14 cellular contexts compared by ENCODE assay signal in the genomic region with DNA sequence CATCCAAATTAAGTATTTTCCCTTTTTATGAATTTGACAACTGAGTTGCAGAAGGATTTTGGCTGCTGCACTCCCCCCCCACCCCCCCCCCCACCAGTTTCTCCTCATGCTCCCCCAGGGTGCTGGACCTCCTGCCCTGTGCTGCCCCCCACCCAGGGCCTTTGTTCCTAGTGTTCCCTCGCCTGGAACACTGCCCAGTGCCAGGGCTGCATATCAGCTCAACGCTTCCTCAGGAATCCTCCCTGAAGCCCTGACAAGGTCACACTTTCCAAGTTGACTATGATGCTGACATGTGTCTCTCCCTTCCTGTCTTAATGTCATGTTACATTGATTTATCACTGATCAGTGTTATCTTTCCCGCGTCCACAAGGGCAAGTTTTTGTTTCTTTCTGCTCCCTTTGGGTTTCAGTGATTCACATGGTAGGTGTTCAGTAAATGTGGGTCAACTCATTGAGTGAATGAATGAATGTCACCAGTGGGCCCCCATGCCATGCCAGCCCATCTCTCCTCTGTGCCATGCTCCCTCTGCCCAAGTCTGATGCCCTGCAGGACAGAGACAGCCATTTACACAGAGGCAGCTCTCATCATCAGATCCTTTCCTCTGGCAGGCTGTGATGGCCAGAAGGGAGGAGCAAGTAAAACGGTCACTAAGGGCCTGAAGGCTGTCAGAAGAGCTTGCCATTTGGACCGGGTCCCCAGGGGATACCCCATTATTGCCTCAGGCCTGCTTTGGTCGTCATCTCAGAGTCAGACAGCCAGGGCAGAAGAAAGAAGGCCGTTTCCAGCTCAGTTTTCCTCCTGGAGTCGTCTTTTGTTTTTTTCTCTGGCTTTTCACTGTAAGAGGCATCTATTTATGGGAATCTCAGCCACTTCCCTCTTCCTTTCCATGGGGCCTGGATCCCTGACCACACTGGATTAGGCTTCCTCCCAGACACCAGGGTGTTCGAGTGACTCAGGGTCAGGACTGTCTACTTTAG.
DNase-seq lines count a peak whose midpoint lies in the region; ATAC-seq, FAIRE-seq and TF ChIP-seq lines count a peak whose summit lies in the region.
"Had no signal": no experiment of that assay in that cellular context is flagged by ENCODE, and none has a peak within 500 bp of the region (broad histone marks: within the 10 kb centered on the region; RNA-seq: fewer than 3 reads in every experiment).

No MANE protein-coding gene starts in this region.

- WGBS in stomach, 5 donors, result 61 to 75% (median 68%) methylated on average over 10 of the region's 10 CpGs

- TF ChIP-seq CTCF in HFFc6 (IDR thresholded peaks at IDR 0.05) (no peak), endothelial cell of umbilical vein (IDR thresholded peaks at IDR 0.05; ENCODE audit: extremely low read depth in 1 of 2, insufficient read depth in 1 of 2, low read depth in 1 of 2, low read length in 2 of 2) (no peak), stomach (IDR thresholded peaks at IDR 0.05) (no peak)

- dilution Hi-C loops in endothelial cell of umbilical vein (cut with MboI; ENCODE audit: extremely low pct_ligation_motif_present, low sequenced_read_pairs), result no loop called here

- H3K27me3 ChIP-seq in endothelial cell of umbilical vein (ENCODE audit: control insufficient read depth in 2 of 2, insufficient read depth in 2 of 2, low read length in 2 of 2) (no peaks in the 10 kb centered on the region), stomach (no peaks in the 10 kb centered on the region)
- H3K27me3 ChIP-seq: neutrophil had no signal

- H3K9me3 ChIP-seq in endothelial cell of umbilical vein (replicated peaks; ENCODE audit: control insufficient read depth, insufficient read depth, low read length) (no peaks in the 10 kb centered on the region), stomach (peaks cover 0 to 8% (median 0%) of the 10 kb centered on the region in 4 donors)
- H3K9me3 ChIP-seq: neutrophil had no signal

- POLR2A ChIA-PET in endothelial cell of umbilical vein (lab: Charles Lee), result no interaction called here

- CTCF ChIA-PET in endothelial cell of umbilical vein (lab: Charles Lee), result interaction anchor here (1.0 to 1.5 kb wide), 4 partner anchors 8 to 42 kb away, joined by 3 to 6 read pairs (median 3); no protein-coding TSS in a partner anchor

- H3K4me1 ChIP-seq in endothelial cell of umbilical vein (ENCODE audit: control insufficient read depth, extremely low read depth, insufficient read depth, low read length) (peaks cover 3% of the 10 kb centered on the region), stomach (peaks cover 0 to 7% (median 0%) of the 10 kb centered on the region in 4 donors)

- TF ChIP-seq EP300 in stomach (IDR thresholded peaks at IDR 0.05), result no peak

- H3K4me1 Mint-ChIP-seq in HFFc6 (ENCODE audit: low read depth), result peaks cover 14% of the 10 kb centered on the region
- H3K4me1 Mint-ChIP-seq: activated CD4-positive, alpha-beta memory T cell treated with anti-CD3 and anti-CD28 coated beads, Interleukin-2, amount 10 ng/mL, durations not matched to agents 7 days and 5 days had no signal

- no peaks in the 10 kb centered on the region for H4K20me1 ChIP-seq in endothelial cell of umbilical vein (replicated peaks; ENCODE audit: control insufficient read depth, extremely low read depth, insufficient read depth, low read length)

- H3K79me2 ChIP-seq in endothelial cell of umbilical vein (ENCODE audit: control insufficient read depth, insufficient read depth, low read length), result no peaks in the 10 kb centered on the region

- intact Hi-C loops in endothelial cell of umbilical vein (cut with micrococcal nuclease) (no loop called here), stomach (cut with DNase I; ENCODE audit: low total_unique reads) (no loop called here)

- H3K36me3 ChIP-seq in endothelial cell of umbilical vein (ENCODE audit: control insufficient read depth in 2 of 2, extremely low read depth in 1 of 2, insufficient read depth in 2 of 2, low read length in 2 of 2), result no peaks in the 10 kb centered on the region
- H3K36me3 ChIP-seq in stomach, result peaks cover 0 to 16% (median 5%) of the 10 kb centered on the region in 4 donors
- H3K36me3 ChIP-seq: neutrophil had no signal

- no peak for TF ChIP-seq POLR2A in endothelial cell of umbilical vein (IDR thresholded peaks at IDR 0.05; ENCODE audit: low read depth, low read length)
- no peak for TF ChIP-seq POLR2A in stomach (IDR thresholded peaks at IDR 0.05)

- H3K4me3 Mint-ChIP-seq in HFFc6, result peak overlapping the region; percentile 31; the same call in 1 of the 2 replicates
- H3K4me3 Mint-ChIP-seq: activated CD4-positive, alpha-beta memory T cell treated with anti-CD3 and anti-CD28 coated beads, Interleukin-2, amount 10 ng/mL, durations not matched to agents 7 days and 5 days had no signal

- H3K27ac ChIP-seq in endothelial cell of umbilical vein (ENCODE audit: insufficient read depth, low read depth, low read length) (no peak overlapping the region), stomach (peak overlapping the region in 3 of 5 donors; percentile 4 to 50 (median 27))
- H3K27ac ChIP-seq: neutrophil had no signal

- no peak for ATAC-seq in GM18519 (IDR thresholded peaks at IDR 0.05; ENCODE audit: low FRiP score, unreplicated experiment)
- ATAC-seq in activated CD4-positive, CD25-positive, alpha-beta regulatory T cell treated with anti-CD3 and anti-CD28 coated beads, Interleukin-2, amount 50 U/mL, for 24 hours, result no peak

- DNase-seq in HFFc6 (no peak), endothelial cell of umbilical vein (ENCODE audit: low read depth, low spot score) (peak; percentile 38), medulla oblongata (ENCODE audit: extremely low spot score) (peak; percentile 67), stomach (no peak), NCI-H1417 (lab: John Stamatoyannopoulos, UW) (no peak), NCI-H345 (lab: John Stamatoyannopoulos, UW) (no peak)
- DNase-seq: activated CD4-positive, alpha-beta memory T cell treated with anti-CD3 and anti-CD28 coated beads, Interleukin-2, amount 10 ng/mL, durations not matched to agents 7 days and 5 days; cerebellar nuclear complex; KG1; stimulated activated naive CD4-positive, alpha-beta T cell treated with Interleukin-2 at 50 U/mL for 16 hours; T-helper 2 cell had no signal

- FAIRE-seq in endothelial cell of umbilical vein (lab: Jason Lieb, UNC), result peak; percentile 43

- no TSS peak for BruUV-seq in endothelial cell of umbilical vein (replicated peaks; lab: Mats Ljungman, UMichigan)

- H3K9me3 Mint-ChIP-seq in HFFc6, result peaks cover 4% of the 10 kb centered on the region

- H3K9me1 ChIP-seq in endothelial cell of umbilical vein (replicated peaks; ENCODE audit: control insufficient read depth, extremely low read depth, insufficient read depth, low read length), result no peaks in the 10 kb centered on the region

- no peak overlapping the region for H3K4me2 ChIP-seq in endothelial cell of umbilical vein (ENCODE audit: insufficient read depth, low read length)

- H3K36me3 Mint-ChIP-seq in HFFc6 (ENCODE audit: low read depth), result peaks cover 22% of the 10 kb centered on the region

- peaks cover 4% of the 10 kb centered on the region for H3K27me3 Mint-ChIP-seq in HFFc6 (ENCODE audit: insufficient read depth)
- H3K27me3 Mint-ChIP-seq: activated CD4-positive, alpha-beta memory T cell treated with anti-CD3 and anti-CD28 coated beads, Interleukin-2, amount 10 ng/mL, durations not matched to agents 7 days and 5 days had no signal

- H3K9ac ChIP-seq in endothelial cell of umbilical vein (replicated peaks; ENCODE audit: extremely low read depth, insufficient read depth, low read length), result no peak overlapping the region

- peak overlapping the region; percentile 4 for H2AFZ ChIP-seq in endothelial cell of umbilical vein (ENCODE audit: low read depth, low read length)

- H3K27ac Mint-ChIP-seq in HFFc6, result peak overlapping the region; percentile 71; the same call in 1 of the 2 replicates
- H3K27ac Mint-ChIP-seq: activated CD4-positive, alpha-beta memory T cell treated with anti-CD3 and anti-CD28 coated beads, Interleukin-2, amount 10 ng/mL, durations not matched to agents 7 days and 5 days had no signal

- H3K4me3 ChIP-seq in endothelial cell of umbilical vein (replicated peaks in 1 of 3; ENCODE audit: insufficient read depth in 1 of 3, low read depth in 1 of 3, low read length in 3 of 3) (no peak overlapping the region), stomach (no peak overlapping the region)

TF ChIP-seq in endothelial cell of umbilical vein, 7 proteins besides CTCF, POLR2A, EP300 and RAD21:
- no peak for TF ChIP-seq GATA2 (IDR thresholded peaks at IDR 0.05; ENCODE audit: insufficient read depth, insufficient read length, low read depth, low read length)
- TF ChIP-seq, protein P1, sequence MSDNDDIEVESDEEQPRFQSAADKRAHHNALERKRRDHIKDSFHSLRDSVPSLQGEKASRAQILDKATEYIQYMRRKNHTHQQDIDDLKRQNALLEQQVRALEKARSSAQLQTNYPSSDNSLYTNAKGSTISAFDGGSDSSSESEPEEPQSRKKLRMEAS (IDR thresholded peaks at IDR 0.05; ENCODE audit: insufficient read depth, insufficient read length), result no peak
- no peak for TF ChIP-seq JUN (IDR thresholded peaks at IDR 0.05; ENCODE audit: borderline replicate concordance, insufficient read depth, insufficient read length, low read depth)
- no peak for TF ChIP-seq FOS (IDR thresholded peaks at IDR 0.05; ENCODE audit: borderline replicate concordance, insufficient read depth, low read length)
- no peak for TF ChIP-seq EZH2 (IDR thresholded peaks at IDR 0.05; ENCODE audit: borderline replicate concordance, low read depth, low read length, severe bottlenecking)
- no peak for TF ChIP-seq MYC (IDR thresholded peaks at IDR 0.05; ENCODE audit: low read depth, low read length)
- TF ChIP-seq POLR2AphosphoS5 (IDR thresholded peaks at IDR 0.05; ENCODE audit: insufficient read depth, low read depth, low read length), result no peak

Comparison
In these comparisons a context has a peak if more than half of its experiments do, and no peak if none do; other contexts are left out.
1. DNase-seq: peak in endothelial cell of umbilical vein (single experiment) and medulla oblongata (single experiment); none in HFFc6 (single experiment), stomach (single experiment), NCI-H1417 (0 of 3) and NCI-H345 (single experiment).